In genomic region chr5:39080168-39080567, GRCh38 we compare ENCODE assay signal across 13 cellular contexts. TPM values are rescaled to one million over a fixed set of nuclear protein-coding genes. Genes with fewer than 3 reads are reported as not detected.
DNase-seq lines count a peak whose midpoint lies in the region; ATAC-seq, FAIRE-seq and TF ChIP-seq lines count a peak whose summit lies in the region.
"Had no signal": no experiment of that assay in that cellular context is flagged by ENCODE, and none has a peak within 500 bp of the region (broad histone marks: within the 10 kb centered on the region; RNA-seq: fewer than 3 reads in every experiment).

No MANE protein-coding gene starts in this region.

- no peaks in the 10 kb centered on the region for H4K20me1 ChIP-seq in osteoblast (ENCODE audit: insufficient read depth, low read length)
- H4K20me1 ChIP-seq: BLaER1 treated with 17β-estradiol and CSF1 and Interleukin-3, amounts not matched to agents 10 nM and 100 nM had no signal

- H3K9me3 ChIP-seq in HEK293 (ENCODE audit: control insufficient read depth, insufficient read depth, low read depth, low read length) (no peaks in the 10 kb centered on the region), Panc1 (ENCODE audit: control insufficient read depth, insufficient read depth, low read depth, low read length) (no peaks in the 10 kb centered on the region), osteoblast (ENCODE audit: low read depth, low read length) (no peaks in the 10 kb centered on the region)

- no peak overlapping the region for H2AFZ ChIP-seq in osteoblast (ENCODE audit: low read length)
- H2AFZ ChIP-seq: GM23338 had no signal

- no peaks in the 10 kb centered on the region for H3K27me3 ChIP-seq in Panc1 (ENCODE audit: control insufficient read depth, insufficient read depth, low read length)
- H3K27me3 ChIP-seq in bronchial epithelial cell (ENCODE audit: control insufficient read depth, insufficient read depth, low read length): no peaks in the 10 kb centered on the region
- H3K27me3 ChIP-seq in osteoblast (ENCODE audit: insufficient read depth, low read length): peaks cover 10% of the 10 kb centered on the region
- H3K27me3 ChIP-seq: BLaER1 treated with 17β-estradiol and CSF1 and Interleukin-3, amounts not matched to agents 10 nM and 100 nM had no signal

- no peak for FAIRE-seq in bronchial epithelial cell (lab: Jason Lieb, UNC)

- intact Hi-C loops in Panc1 (cut with micrococcal nuclease; ENCODE audit: unreplicated experiment): no loop called here

- POLR2A ChIA-PET in HEK293 (lab: Yijun Ruan, JAX) (interaction anchor here (0.7 kb wide), 2 partner anchors 231 to 625 kb away, joined by 3 to 4 read pairs; no protein-coding TSS in a partner anchor), Panc1 (lab: Charles Lee) (interaction anchor here (0.7 kb wide), 2 partner anchors 57 to 117 kb away, joined by 3 to 7 read pairs; no protein-coding TSS in a partner anchor)

- H3K79me2 ChIP-seq in osteoblast (ENCODE audit: insufficient read depth, low read length): no peaks in the 10 kb centered on the region

- H3K4me3 ChIP-seq in HEK293 (ENCODE audit: low read depth, low read length) (no peak overlapping the region), Panc1 (ENCODE audit: low read depth in 2 of 2, low read length in 2 of 2) (no peak overlapping the region), bronchial epithelial cell (ENCODE audit: low read depth, low read length) (no peak overlapping the region), osteoblast (ENCODE audit: insufficient read depth, low read length) (no peak overlapping the region)
- H3K4me3 ChIP-seq: BLaER1 treated with 17β-estradiol and CSF1 and Interleukin-3, amounts not matched to agents 10 nM and 100 nM; GM23338 had no signal

- CTCF ChIA-PET in HEK293 (lab: Yijun Ruan, JAX): interaction anchor here (0.6 to 3.8 kb wide), 43 partner anchors 8 to 697 kb away, joined by 3 to 46 read pairs (median 4); no protein-coding TSS in a partner anchor
- CTCF ChIA-PET in Panc1 (lab: Charles Lee): interaction anchor here (0.6 to 1.0 kb wide), 5 partner anchors 8 to 112 kb away, joined by 3 to 7 read pairs (median 4); no protein-coding TSS in a partner anchor

- H3K36me3 ChIP-seq in HEK293 (ENCODE audit: control insufficient read depth in 2 of 2, insufficient read depth in 1 of 2, low read length in 2 of 2): no peaks in the 10 kb centered on the region
- 0 out of 2 replicates have a peak, but pooled peaks cover 2% of the 10 kb centered on the region for H3K36me3 ChIP-seq in Panc1 (ENCODE audit: control insufficient read depth, insufficient read depth, low read length)
- no peaks in the 10 kb centered on the region for H3K36me3 ChIP-seq in bronchial epithelial cell (ENCODE audit: control insufficient read depth, insufficient read depth, low read length)
- H3K36me3 ChIP-seq in osteoblast (ENCODE audit: insufficient read depth, low read length): no peaks in the 10 kb centered on the region
- H3K36me3 ChIP-seq: BLaER1 treated with 17β-estradiol and CSF1 and Interleukin-3, amounts not matched to agents 10 nM and 100 nM had no signal

- H3K4me1 ChIP-seq in HEK293 (ENCODE audit: control insufficient read depth, insufficient read depth, low read length) (peaks cover 8% of the 10 kb centered on the region; the same call in 1 of the 2 replicates), Panc1 (ENCODE audit: control insufficient read depth, insufficient read depth, low read length) (peaks cover 13% of the 10 kb centered on the region; the same call in 1 of the 2 replicates), osteoblast (ENCODE audit: insufficient read depth, low read length) (peaks cover 14% of the 10 kb centered on the region)

- DNase-seq in Panc1 (ENCODE audit: low read depth, low spot score) (no peak), bronchial epithelial cell (ENCODE audit: low read depth) (peak; percentile 24), osteoblast (ENCODE audit: insufficient read length, low spot score, missing footprints) (no peak), NCI-H1436 (lab: John Stamatoyannopoulos, UW) (no peak), midbrain (lab: John Stamatoyannopoulos, UW) (no peak)
- DNase-seq: DMS79 treated with DMSO at 0.1 percent for 48 hours, NCI-H1048 had no signal

- H3K27ac ChIP-seq in HEK293 (ENCODE audit: extremely low read depth, low read depth, low read length) (no peak overlapping the region), Panc1 (ENCODE audit: low read length) (no peak overlapping the region), osteoblast (ENCODE audit: low read depth, low read length) (no peak overlapping the region)
- H3K27ac ChIP-seq: BLaER1 treated with 17β-estradiol and CSF1 and Interleukin-3, amounts not matched to agents 10 nM and 100 nM; KMS-11 had no signal

- no peak for TF ChIP-seq CTCF in HEK293 (tag by site-specific recombination; IDR thresholded peaks at IDR 0.05)
- 0 out of 2 replicates have a peak, but pooled peaks have one; percentile 2 for TF ChIP-seq CTCF in Panc1 (IDR thresholded peaks at IDR 0.05)
- TF ChIP-seq CTCF in bronchial epithelial cell (IDR thresholded peaks at IDR 0.05; ENCODE audit: insufficient read depth, low read length, severe bottlenecking): no peak
- TF ChIP-seq CTCF in osteoblast (IDR thresholded peaks at IDR 0.05; ENCODE audit: extremely low read depth, low read depth, low read length): no peak

- no TSS peak for BruUV-seq in Panc1 (replicated peaks; lab: Mats Ljungman, UMichigan)

- H3K4me2 ChIP-seq in osteoblast (ENCODE audit: insufficient read depth, low read length): peak overlapping the region; percentile 65
- H3K4me2 ChIP-seq: BLaER1 treated with 17β-estradiol and CSF1 and Interleukin-3, amounts not matched to agents 10 nM and 100 nM; GM23338 had no signal

- in situ Hi-C loops in Panc1 (cut with HindIII; ENCODE audit: low pct_unique_long_range_greater_than_20kb, low sequenced_read_pairs): no loop called here

- ATAC-seq in Panc1 (no peak), GM18519 (IDR thresholded peaks at IDR 0.05; ENCODE audit: low FRiP score, unreplicated experiment) (no peak), GM19455 (IDR thresholded peaks at IDR 0.05; ENCODE audit: unreplicated experiment) (no peak)

TF ChIP-seq in HEK293, 187 proteins besides CTCF, POLR2A, EP300 and RAD21:
- TF ChIP-seq ZNF292 (tag by site-specific recombination; IDR thresholded peaks at IDR 0.05; ENCODE audit: borderline replicate concordance, low read depth) (no peak), ZNF366 (tag by site-specific recombination; conservative IDR thresholded peaks at IDR 0.05) (0 out of 2 replicates have a peak, but pooled peaks have one; percentile 26)

RNA-seq across cellular contexts. Expression of gene RICTOR, which starts 6.0 kb away (rescaled TPM):
- total RNA-seq in Panc1 (2021; ENCODE audit: unreplicated experiment) (21.3 TPM), bronchial epithelial cell (23.7 and 35.0 TPM in 2 replicates), osteoblast (46.7 and 50.7 TPM in 2 replicates)
- 3.2 TPM for polyA plus RNA-seq in Panc1 (2012; ENCODE audit: insufficient read length)
